In the genomic region with DNA sequence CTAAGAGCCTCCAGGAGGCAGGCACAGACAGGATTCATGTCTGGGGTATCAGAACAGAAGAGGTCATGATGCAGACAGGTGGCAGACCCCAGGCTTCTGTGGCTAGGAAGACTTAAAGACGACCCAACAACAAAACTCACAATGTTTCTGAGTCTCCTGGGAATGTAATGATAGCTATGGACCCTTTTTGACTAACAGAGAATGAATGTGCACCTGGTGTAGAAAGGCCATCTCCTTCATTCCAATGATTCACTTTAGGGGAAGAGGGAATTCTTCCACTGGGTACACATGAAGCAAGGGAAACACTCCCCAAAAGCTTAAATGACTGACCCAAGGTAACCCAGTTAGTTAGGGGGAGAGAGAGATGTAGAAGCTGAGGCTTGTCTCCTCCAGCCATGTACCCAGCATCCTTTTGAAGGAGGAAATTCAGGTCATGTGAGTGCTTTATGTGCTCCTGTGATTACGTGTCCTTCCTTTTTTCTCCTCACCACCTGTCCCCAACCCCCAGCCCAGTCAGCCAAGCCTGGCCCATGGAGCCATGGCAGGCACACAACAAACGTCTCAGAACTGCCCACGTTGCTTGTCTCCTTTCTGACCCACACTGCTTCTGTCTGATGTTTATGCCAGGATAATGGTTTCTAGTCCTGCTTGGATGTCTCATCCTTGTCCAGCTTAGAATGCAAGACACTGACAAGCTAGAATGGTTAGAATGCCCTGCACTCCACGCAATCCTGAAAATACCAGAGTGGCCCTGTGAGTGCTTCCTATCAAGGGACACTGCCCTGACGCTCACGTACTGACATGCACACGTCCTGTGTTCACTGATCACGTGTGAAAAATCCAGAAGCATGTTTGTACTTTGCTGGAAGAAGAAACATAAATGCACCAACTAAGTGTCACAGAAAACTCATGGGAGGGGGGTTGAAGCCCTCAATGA, we compare ENCODE assay signal across 32 cellular contexts.
"Had no signal": no experiment of that assay in that cellular context is flagged by ENCODE, and none has a peak within 500 bp of the region (broad histone marks: within the 10 kb centered on the region; RNA-seq: fewer than 3 reads in every experiment).

No MANE protein-coding gene starts in this region.

- H3K4me1 ChIP-seq: body of pancreas, prostate gland, spleen, uterus had no signal

- H2AFZ ChIP-seq: hepatocyte had no signal

- H3K27ac ChIP-seq: body of pancreas, cardiac muscle cell, gastroesophageal sphincter, hepatocyte, left ventricle myocardium inferior, neutrophil, ovary, prostate gland, right atrium auricular region, spleen, WERI-Rb-1 had no signal

- H3K36me3 Mint-ChIP-seq: activated CD4-positive, alpha-beta memory T cell treated with anti-CD3 and anti-CD28 coated beads for 36 hours; activated naive CD4-positive, alpha-beta T cell treated with anti-CD3 and anti-CD28 coated beads, Interleukin-2, amount 50 U/mL, for 24 hours had no signal

- H3K4me1 Mint-ChIP-seq: activated naive CD4-positive, alpha-beta T cell treated with anti-CD3 and anti-CD28 coated beads, Interleukin-2, amount 50 U/mL, for 24 hours; T-helper 17 cell had no signal

- H3K9me3 ChIP-seq: body of pancreas, gastroesophageal sphincter, left ventricle myocardium inferior, neutrophil, ovary, prostate gland, right atrium auricular region, uterus had no signal

- H3K9me3 Mint-ChIP-seq: activated CD4-positive, alpha-beta memory T cell treated with anti-CD3 and anti-CD28 coated beads for 36 hours; activated naive CD4-positive, alpha-beta T cell treated with anti-CD3 and anti-CD28 coated beads, Interleukin-2, amount 50 U/mL, for 24 hours; nephron; type B pancreatic cell had no signal

- H3K27me3 ChIP-seq: body of pancreas, cardiac muscle cell, gastroesophageal sphincter, hepatocyte, neutrophil, ovary, right atrium auricular region, spleen, uterus had no signal

- H3K27ac Mint-ChIP-seq: activated CD4-positive, alpha-beta memory T cell treated with anti-CD3 and anti-CD28 coated beads for 36 hours; activated naive CD4-positive, alpha-beta T cell treated with anti-CD3 and anti-CD28 coated beads, Interleukin-2, amount 50 U/mL, for 24 hours; activated T-helper 1 cell treated with anti-CD3 and anti-CD28 coated beads, Interleukin-12 subunit alpha, Interleukin-12 subunit beta, Interleukin-2, Interleukin-4 antibody, amounts not matched to agents 30 ng/mL and 10 ng/mL and 1 ng/mL, durations not matched to agents 14 hours and 24 hours and 36 hours; effector memory CD8-positive, alpha-beta T cell; T-helper 17 cell; type B pancreatic cell had no signal

- H3K4me2 ChIP-seq: hepatocyte had no signal

- DNase-seq: activated CD4-positive, alpha-beta memory T cell treated with anti-CD3 and anti-CD28 coated beads for 36 hours; activated CD4-positive, alpha-beta T cell treated with anti-CD3 and anti-CD28 coated beads for 48 hours; activated CD8-positive, alpha-beta memory T cell treated with anti-CD3 and anti-CD28 coated beads, Interleukin-2, amount 50 U/mL, for 4 hours; activated gamma-delta T cell; activated T-cell treated with anti-CD3 and anti-CD28 coated beads, Interleukin-2, amount 50 U/mL, for 1 hour; anterior cingulate cortex; body of pancreas; cerebellar nuclear complex; effector memory CD8-positive, alpha-beta T cell; erythroblast; islet precursor cell; left ventricle myocardium inferior; mesendoderm; ovary; spleen; stimulated activated naive CD4-positive, alpha-beta T cell treated with Interleukin-2 at 50 U/mL for 16 hours; T-helper 17 cell; T1000; uterus; WERI-Rb-1 had no signal

- H3K36me3 ChIP-seq: neutrophil, ovary, uterus had no signal

- H3K4me3 Mint-ChIP-seq: activated CD4-positive, alpha-beta memory T cell treated with anti-CD3 and anti-CD28 coated beads for 36 hours; activated naive CD4-positive, alpha-beta T cell treated with anti-CD3 and anti-CD28 coated beads, Interleukin-2, amount 50 U/mL, for 24 hours; activated T-helper 1 cell treated with anti-CD3 and anti-CD28 coated beads, Interleukin-12 subunit alpha, Interleukin-12 subunit beta, Interleukin-2, Interleukin-4 antibody, amounts not matched to agents 30 ng/mL and 10 ng/mL and 1 ng/mL, durations not matched to agents 14 hours and 24 hours and 36 hours; effector memory CD8-positive, alpha-beta T cell; nephron; T-helper 17 cell; type B pancreatic cell had no signal

- H3K27me3 Mint-ChIP-seq: activated CD4-positive, alpha-beta memory T cell treated with anti-CD3 and anti-CD28 coated beads for 36 hours; activated naive CD4-positive, alpha-beta T cell treated with anti-CD3 and anti-CD28 coated beads, Interleukin-2, amount 50 U/mL, for 24 hours; type B pancreatic cell had no signal

- H3K4me3 ChIP-seq: body of pancreas, cardiac muscle cell, coronary artery, gastroesophageal sphincter, hepatocyte, left ventricle myocardium inferior, lung, ovary, prostate gland, right atrium auricular region, spleen, uterus had no signal
